Comparison of ENCODE assay signal across 21 cellular contexts in genomic region chrX:39293203-39293602, GRCh38.
DNase-seq lines count a peak whose midpoint lies in the region; ATAC-seq and TF ChIP-seq lines count a peak whose summit lies in the region.
"Had no signal": no experiment of that assay in that cellular context is flagged by ENCODE, and none has a peak within 500 bp of the region (broad histone marks: within the 10 kb centered on the region; RNA-seq: fewer than 3 reads in every experiment).

No MANE protein-coding gene starts in this region.

- TF ChIP-seq CTCF in GM12865 (IDR thresholded peaks at IDR 0.05; ENCODE audit: insufficient read depth, low read depth, low read length, missing control alignments), result no peak

- no peak overlapping the region for H3K27ac Mint-ChIP-seq in activated T-cell treated with anti-CD3 and anti-CD28 coated beads, Interleukin-2, amount 50 U/mL, for 72 hours
- H3K27ac Mint-ChIP-seq in stimulated activated effector memory CD8-positive, alpha-beta T cell treated with anti-CD3 and anti-CD28 coated beads, Interleukin-12 subunit alpha, Interleukin-12 subunit beta, amount 100 ng/mL, for 72 hours, result no peak overlapping the region
- H3K27ac Mint-ChIP-seq: CD14-positive monocyte, IgD-negative memory B cell had no signal

- H3K4me3 Mint-ChIP-seq in activated T-cell treated with anti-CD3 and anti-CD28 coated beads, Interleukin-2, amount 50 U/mL, for 72 hours, result peak overlapping the region in 1 of 2 donors; percentile 19
- no peak overlapping the region for H3K4me3 Mint-ChIP-seq in activated T-cell treated with anti-CD3 and anti-CD28 coated beads, Interleukin-2, amount 50 U/mL, for 4 hours
- no peak overlapping the region for H3K4me3 Mint-ChIP-seq in stimulated activated effector memory CD8-positive, alpha-beta T cell treated with anti-CD3 and anti-CD28 coated beads, Interleukin-12 subunit alpha, Interleukin-12 subunit beta, amount 100 ng/mL, for 72 hours
- H3K4me3 Mint-ChIP-seq: CD14-positive monocyte, IgD-negative memory B cell had no signal

- peak; percentile 36 to 60 for ATAC-seq in activated T-cell treated with anti-CD3 and anti-CD28 coated beads, Interleukin-2, amount 50 U/mL, for 72 hours (replicated peaks in 1 of 2)
- no peak for ATAC-seq in activated T-cell treated with anti-CD3 and anti-CD28 coated beads, Interleukin-2, amount 50 U/mL, for 4 hours
- peak; percentile 65 for ATAC-seq in stimulated activated effector memory CD8-positive, alpha-beta T cell treated with anti-CD3 and anti-CD28 coated beads, Interleukin-12 subunit alpha, Interleukin-12 subunit beta, amount 100 ng/mL, for 72 hours

- 0 out of 2 replicates have a peak, but pooled peaks have one; percentile 26 for TF ChIP-seq POLR2A in Raji (IDR thresholded peaks at IDR 0.05; ENCODE audit: insufficient read depth, low read depth, low read length)

- H3K27me3 Mint-ChIP-seq in activated T-cell treated with anti-CD3 and anti-CD28 coated beads, Interleukin-2, amount 50 U/mL, for 72 hours (ENCODE audit: low read depth), result peaks cover 9% of the 10 kb centered on the region
- H3K27me3 Mint-ChIP-seq in activated T-cell treated with anti-CD3 and anti-CD28 coated beads, Interleukin-2, amount 50 U/mL, for 4 hours (ENCODE audit: low read depth), result no peaks in the 10 kb centered on the region

- H3K36me3 Mint-ChIP-seq in activated T-cell treated with anti-CD3 and anti-CD28 coated beads, Interleukin-2, amount 50 U/mL, for 72 hours (ENCODE audit: insufficient read depth in 2 of 2), result peaks cover 15 to 26% of the 10 kb centered on the region in 2 donors
- peaks cover 12% of the 10 kb centered on the region for H3K36me3 Mint-ChIP-seq in activated T-cell treated with anti-CD3 and anti-CD28 coated beads, Interleukin-2, amount 50 U/mL, for 4 hours (ENCODE audit: insufficient read depth)
- H3K36me3 Mint-ChIP-seq in stimulated activated effector memory CD8-positive, alpha-beta T cell treated with anti-CD3 and anti-CD28 coated beads, Interleukin-12 subunit alpha, Interleukin-12 subunit beta, amount 100 ng/mL, for 72 hours, result no peaks in the 10 kb centered on the region
- H3K36me3 Mint-ChIP-seq: CD14-positive monocyte, IgD-negative memory B cell had no signal

- DNase-seq in activated T-cell treated with anti-CD3 and anti-CD28 coated beads, Interleukin-2, amount 50 U/mL, for 72 hours, result no peak
- DNase-seq in activated T-cell treated with anti-CD3 and anti-CD28 coated beads, Interleukin-2, amount 50 U/mL, for 4 hours, result no peak
- DNase-seq in GM12865 (ENCODE audit: low read depth) (peak; percentile 31), HPDE6-E6E7 (ENCODE audit: extremely low spot score) (no peak), SIG-M5 treated with dmso at 0.1 percent for 504 hours (lab: John Stamatoyannopoulos, UW; ENCODE audit: unreplicated experiment) (no peak)
- no peak for DNase-seq in stimulated activated effector memory CD8-positive, alpha-beta T cell treated with anti-CD3 and anti-CD28 coated beads, Interleukin-12 subunit alpha, Interleukin-12 subunit beta, amount 100 ng/mL, for 72 hours (ENCODE audit: low spot score in 2 of 2)
- DNase-seq: DMS53; GDM1; GOT3; HCEC 1CT; NCI-H1105 treated with DMSO at 0.1 percent for 48 hours; NCI-H2029 treated with DMSO at 0.1 percent for 48 hours; NCI-H226; NCI-H510A treated with DMSO at 0.1 percent for 48 hours; NCI-H774; NK-92 treated with Interleukin-12 subunit alpha and Interleukin-12 subunit beta, amount 100 ng/mL, for 24 hours; Peyer's patch had no signal

- no peak overlapping the region for H3K4me3 ChIP-seq in GM12865 (ENCODE audit: low read depth, low read length)
- H3K4me3 ChIP-seq: Peyer's patch, SJSA1 had no signal

- peaks cover 43% of the 10 kb centered on the region for H3K4me1 Mint-ChIP-seq in activated T-cell treated with anti-CD3 and anti-CD28 coated beads, Interleukin-2, amount 50 U/mL, for 72 hours (ENCODE audit: low read depth)
- peaks cover 27% of the 10 kb centered on the region for H3K4me1 Mint-ChIP-seq in activated T-cell treated with anti-CD3 and anti-CD28 coated beads, Interleukin-2, amount 50 U/mL, for 4 hours (ENCODE audit: low read depth)
- peaks cover 17% of the 10 kb centered on the region for H3K4me1 Mint-ChIP-seq in stimulated activated effector memory CD8-positive, alpha-beta T cell treated with anti-CD3 and anti-CD28 coated beads, Interleukin-12 subunit alpha, Interleukin-12 subunit beta, amount 100 ng/mL, for 72 hours
- H3K4me1 Mint-ChIP-seq: CD14-positive monocyte, IgD-negative memory B cell had no signal

- H3K9me3 Mint-ChIP-seq in activated T-cell treated with anti-CD3 and anti-CD28 coated beads, Interleukin-2, amount 50 U/mL, for 72 hours, result peaks cover 7 to 8% of the 10 kb centered on the region in 2 donors
- H3K9me3 Mint-ChIP-seq in activated T-cell treated with anti-CD3 and anti-CD28 coated beads, Interleukin-2, amount 50 U/mL, for 4 hours, result peaks cover 12% of the 10 kb centered on the region
- peaks cover 3% of the 10 kb centered on the region for H3K9me3 Mint-ChIP-seq in stimulated activated effector memory CD8-positive, alpha-beta T cell treated with anti-CD3 and anti-CD28 coated beads, Interleukin-12 subunit alpha, Interleukin-12 subunit beta, amount 100 ng/mL, for 72 hours

Comparison
In these comparisons a context has a peak if more than half of its experiments do, and no peak if none do; other contexts are left out.
1. ATAC-seq: peak in activated T-cell treated with anti-CD3 and anti-CD28 coated beads, Interleukin-2, amount 50 U/mL, for 72 hours (2 of 2) and stimulated activated effector memory CD8-positive, alpha-beta T cell treated with anti-CD3 and anti-CD28 coated beads, Interleukin-12 subunit alpha, Interleukin-12 subunit beta, amount 100 ng/mL, for 72 hours (single experiment); none in activated T-cell treated with anti-CD3 and anti-CD28 coated beads, Interleukin-2, amount 50 U/mL, for 4 hours (0 of 2).